ENCODE assay signal across 8 cellular contexts in genomic region chr1:9688599-9688998, GRCh38. TPM values are rescaled to one million over a fixed set of nuclear protein-coding genes. Genes with fewer than 3 reads are reported as not detected.
A peak's percentile ranks its signal among the peaks of the same experiment; 100 is the strongest.
DNase-seq lines count a peak whose midpoint lies in the region; ATAC-seq, FAIRE-seq and TF ChIP-seq lines count a peak whose summit lies in the region.

No MANE protein-coding gene starts in this region.

- WGBS in liver: 51% methylated on average over 14 of the region's 14 CpGs
- 52 to 53% methylated on average over 14 of the region's 14 CpGs for WGBS in tibial nerve, 2 donors

- H3K4me3 Mint-ChIP-seq in activated naive CD4-positive, alpha-beta T cell treated with anti-CD3 and anti-CD28 coated beads for 36 hours: peak overlapping the region; percentile 67
- H3K4me3 Mint-ChIP-seq in activated naive CD8-positive, alpha-beta T cell treated with anti-CD3 and anti-CD28 coated beads, Interleukin-2, amount 50 U/mL, for 24 hours: peak overlapping the region; percentile 78

- H3K9me3 Mint-ChIP-seq in activated naive CD4-positive, alpha-beta T cell treated with anti-CD3 and anti-CD28 coated beads for 36 hours: no peaks in the 10 kb centered on the region
- no peaks in the 10 kb centered on the region for H3K9me3 Mint-ChIP-seq in activated naive CD8-positive, alpha-beta T cell treated with anti-CD3 and anti-CD28 coated beads, Interleukin-2, amount 50 U/mL, for 24 hours

- no peaks in the 10 kb centered on the region for H3K27me3 ChIP-seq in liver (ENCODE audit: control insufficient read depth in 4 of 4, insufficient read depth in 4 of 4, low read length in 3 of 4)
- no peaks in the 10 kb centered on the region for H3K27me3 ChIP-seq in tibial nerve

- intact Hi-C loops in activated naive CD4-positive, alpha-beta T cell treated with anti-CD3 and anti-CD28 coated beads for 36 hours (cut with micrococcal nuclease): no loop called here

- TF ChIP-seq RAD21 in liver (IDR thresholded peaks at IDR 0.05): no peak

- no peaks in the 10 kb centered on the region for H3K27me3 Mint-ChIP-seq in activated naive CD4-positive, alpha-beta T cell treated with anti-CD3 and anti-CD28 coated beads for 36 hours (ENCODE audit: low read depth)
- H3K27me3 Mint-ChIP-seq in activated naive CD8-positive, alpha-beta T cell treated with anti-CD3 and anti-CD28 coated beads, Interleukin-2, amount 50 U/mL, for 24 hours: no peaks in the 10 kb centered on the region

- TF ChIP-seq POLR2A in tibial nerve (IDR thresholded peaks at IDR 0.05): no peak

- peaks cover 8 to 28% (median 18%) of the 10 kb centered on the region in 4 donors for H3K4me1 ChIP-seq in liver (ENCODE audit: control insufficient read depth in 4 of 4, insufficient read depth in 4 of 4, low read length in 3 of 4)
- H3K4me1 ChIP-seq in tibial nerve: peaks cover 0 to 44% (median 26%) of the 10 kb centered on the region in 4 donors

- H3K9me3 ChIP-seq in liver (ENCODE audit: control insufficient read depth in 4 of 4, low read length in 3 of 4): no peaks in the 10 kb centered on the region
- H3K9me3 ChIP-seq in tibial nerve: no peaks in the 10 kb centered on the region

- H3K4me3 ChIP-seq in liver (ENCODE audit: low read depth in 1 of 3, low read length in 3 of 3) (peak overlapping the region in 2 of 3 donors; percentile 63 to 76), tibial nerve (peak overlapping the region; percentile 55 to 92 (median 68))

- CTCF ChIA-PET in activated naive CD4-positive, alpha-beta T cell treated with anti-CD3 and anti-CD28 coated beads for 36 hours (lab: Charles Lee): interaction anchor here (0.5 to 1.3 kb wide), 7 partner anchors 17 to 62 kb away, joined by 3 to 5 read pairs (median 3); no protein-coding TSS in a partner anchor

- no peak for FAIRE-seq in RCC 7860 (lab: Jason Lieb, UNC)

- H3K36me3 ChIP-seq in liver (ENCODE audit: control insufficient read depth in 4 of 4, insufficient read depth in 3 of 4, low read depth in 1 of 4, low read length in 3 of 4) (no peaks in the 10 kb centered on the region), tibial nerve (peaks cover 0 to 12% (median 0%) of the 10 kb centered on the region in 3 donors)

- TF ChIP-seq CTCF in liver (IDR thresholded peaks at IDR 0.05; ENCODE audit: low read depth, low read length, missing input control): no peak
- no peak for TF ChIP-seq CTCF in tibial nerve (IDR thresholded peaks at IDR 0.05)

- H3K4me1 Mint-ChIP-seq in activated naive CD4-positive, alpha-beta T cell treated with anti-CD3 and anti-CD28 coated beads for 36 hours (ENCODE audit: low read depth): peaks cover 69% of the 10 kb centered on the region
- H3K4me1 Mint-ChIP-seq in activated naive CD8-positive, alpha-beta T cell treated with anti-CD3 and anti-CD28 coated beads, Interleukin-2, amount 50 U/mL, for 24 hours: peaks cover 78% of the 10 kb centered on the region

- H3K27ac Mint-ChIP-seq in activated naive CD4-positive, alpha-beta T cell treated with anti-CD3 and anti-CD28 coated beads for 36 hours: peak overlapping the region; percentile 46
- H3K27ac Mint-ChIP-seq in activated naive CD8-positive, alpha-beta T cell treated with anti-CD3 and anti-CD28 coated beads, Interleukin-2, amount 50 U/mL, for 24 hours: peak overlapping the region; percentile 95

- H3K27ac ChIP-seq in liver (ENCODE audit: low read depth in 1 of 2, low read length in 2 of 2) (no peak overlapping the region), tibial nerve (peak overlapping the region in 1 of 4 donors; percentile 43)

- TF ChIP-seq EP300 in tibial nerve (IDR thresholded peaks at IDR 0.05): no peak

- no peak overlapping the region for H3K9ac ChIP-seq in liver (ENCODE audit: low read depth in 1 of 2, low read length in 2 of 2)

- peaks cover 17% of the 10 kb centered on the region for H3K36me3 Mint-ChIP-seq in activated naive CD4-positive, alpha-beta T cell treated with anti-CD3 and anti-CD28 coated beads for 36 hours (ENCODE audit: low read depth)
- peaks cover 31% of the 10 kb centered on the region for H3K36me3 Mint-ChIP-seq in activated naive CD8-positive, alpha-beta T cell treated with anti-CD3 and anti-CD28 coated beads, Interleukin-2, amount 50 U/mL, for 24 hours (ENCODE audit: low read depth)

- DNase-seq in activated naive CD4-positive, alpha-beta T cell treated with anti-CD3 and anti-CD28 coated beads for 36 hours: no peak
- no peak for DNase-seq in activated naive CD4-positive, alpha-beta T cell treated with anti-CD3 and anti-CD28 coated beads, Interleukin-2, amount 50 U/mL, for 16 hours
- no peak for DNase-seq in activated naive CD8-positive, alpha-beta T cell treated with anti-CD3 and anti-CD28 coated beads, Interleukin-2, amount 50 U/mL, for 24 hours
- DNase-seq in tibial nerve (ENCODE audit: low spot score in 2 of 2) (no peak), RCC 7860 (ENCODE audit: low spot score) (no peak)

- no peak for ATAC-seq in activated naive CD8-positive, alpha-beta T cell treated with anti-CD3 and anti-CD28 coated beads, Interleukin-2, amount 50 U/mL, for 24 hours
- no peak for ATAC-seq in HG02973 (IDR thresholded peaks at IDR 0.05; ENCODE audit: unreplicated experiment)
- ATAC-seq in GM21825 (IDR thresholded peaks at IDR 0.05; ENCODE audit: unreplicated experiment): no peak

TF ChIP-seq in liver, 16 proteins besides CTCF, POLR2A, EP300 and RAD21:
- no peak for TF ChIP-seq ATF3 (IDR thresholded peaks at IDR 0.05)
- TF ChIP-seq JUND (IDR thresholded peaks at IDR 0.05): no peak
- TF ChIP-seq ZBTB33 (IDR thresholded peaks at IDR 0.05): no peak
- TF ChIP-seq YY1 (IDR thresholded peaks at IDR 0.05): no peak
- TF ChIP-seq GABPA (IDR thresholded peaks at IDR 0.05 in 1 of 2, conservative IDR thresholded peaks at IDR 0.05 in 1 of 2): no peak
- TF ChIP-seq RXRA (IDR thresholded peaks at IDR 0.05): no peak
- no peak for TF ChIP-seq EGR1 (IDR thresholded peaks at IDR 0.05; ENCODE audit: low read depth in 2 of 2)
- no peak for TF ChIP-seq FOXA1 (IDR thresholded peaks at IDR 0.05)
- no peak for TF ChIP-seq TAF1 (conservative IDR thresholded peaks at IDR 0.05)
- TF ChIP-seq SP1 (IDR thresholded peaks at IDR 0.05): no peak
- TF ChIP-seq MAX (IDR thresholded peaks at IDR 0.05): no peak
- no peak for TF ChIP-seq NR2F2 (IDR thresholded peaks at IDR 0.05)
- no peak for TF ChIP-seq REST (IDR thresholded peaks at IDR 0.05)
- TF ChIP-seq HNF4G (IDR thresholded peaks at IDR 0.05): no peak

RNA-seq across cellular contexts. Expression of gene PIK3CD, which starts 37.1 kb away (rescaled TPM):
- total RNA-seq in activated naive CD4-positive, alpha-beta T cell treated with anti-CD3 and anti-CD28 coated beads for 36 hours: 100 to 1,000 TPM in 1 of 2 experiments, 10 to 100 TPM in 1; 96.6 to 101 TPM
- total RNA-seq in liver: 10 to 100 TPM in 1 of 2 donors, 1 to 10 TPM in 1; 4.8 to 11.3 TPM
- 1 to 10 TPM; 1.8 to 2.0 TPM for polyA plus RNA-seq in liver
- total RNA-seq in tibial nerve: 10 to 100 TPM in 2 of 4 donors, 1 to 10 TPM in 2; 6.9 to 18.0 (median 10.2) TPM

Comparison
In these comparisons a context has a peak if more than half of its experiments do, and no peak if none do; other contexts are left out.
1. RNA of gene PIK3CD, which starts 37.1 kb away (total RNA-seq): 96.6 to 101 TPM in activated naive CD4-positive, alpha-beta T cell treated with anti-CD3 and anti-CD28 coated beads for 36 hours; 6.9 to 18.0 TPM in tibial nerve and 4.8 to 11.3 TPM in liver; every median in the first group is over 4 times any median in the second.